ENCODE assay signal across 7 cellular contexts in the genomic region with DNA sequence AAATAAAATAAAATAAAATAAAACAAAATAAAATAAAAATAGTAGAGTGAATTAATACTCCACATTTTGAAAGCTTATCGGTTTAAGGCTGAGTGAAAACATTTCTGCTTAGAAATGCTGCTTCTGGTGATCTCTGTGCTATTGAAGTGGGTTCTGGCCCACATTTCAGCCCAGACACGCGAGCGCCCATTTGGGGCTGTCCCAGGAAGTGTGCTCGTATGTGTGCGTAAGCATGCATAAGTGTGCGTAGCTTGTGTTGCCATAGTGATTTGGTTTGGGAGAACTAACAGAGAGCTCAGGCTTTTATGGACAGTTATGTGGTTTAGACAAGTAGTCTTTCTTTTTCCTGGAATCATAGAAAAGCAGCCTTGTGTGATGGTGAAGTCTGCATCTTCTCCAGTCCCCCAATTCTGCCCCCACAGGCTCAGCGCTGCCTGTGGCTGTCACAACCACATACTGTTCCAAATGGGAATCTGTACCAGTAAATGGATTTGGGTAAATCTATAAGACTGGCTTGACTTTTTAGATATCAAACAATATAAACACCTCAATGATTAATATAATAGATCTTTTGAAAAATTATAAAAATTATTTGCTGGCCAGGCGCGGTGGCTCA. TPM values are rescaled to one million over a fixed set of nuclear protein-coding genes. Genes with fewer than 3 reads are reported as not detected.
DNase-seq lines count a peak whose midpoint lies in the region; ATAC-seq lines count a peak whose summit lies in the region.

No MANE protein-coding gene starts in this region.

- peak; percentile 88 for ATAC-seq in HG02885 (IDR thresholded peaks at IDR 0.05; ENCODE audit: poor library complexity, unreplicated experiment)
- ATAC-seq in stimulated activated naive CD8-positive, alpha-beta T cell treated with anti-CD3 and anti-CD28 coated beads, Interleukin-15, Interleukin-2, amounts not matched to agents 100 U/mL and 50 U/mL, for 24 hours: peak; percentile 98
- no peak for ATAC-seq in HG02588 (IDR thresholded peaks at IDR 0.05; ENCODE audit: unreplicated experiment)

- peak overlapping the region; percentile 82 for H3K27ac Mint-ChIP-seq in activated CD4-positive, alpha-beta T cell treated with anti-CD3 and anti-CD28 coated beads, Interleukin-2, amount 10 ng/mL, durations not matched to agents 7 days and 5 days

- peak; percentile 81 for DNase-seq in activated CD4-positive, alpha-beta T cell treated with anti-CD3 and anti-CD28 coated beads, Interleukin-2, amount 10 ng/mL, durations not matched to agents 7 days and 5 days
- DNase-seq in germinal center (ENCODE audit: low spot score) (peak; percentile 60), NCI-H1048 (lab: John Stamatoyannopoulos, UW) (no peak), AG20443 (ENCODE audit: low spot score) (no peak)
- DNase-seq in stimulated activated naive CD8-positive, alpha-beta T cell treated with anti-CD3 and anti-CD28 coated beads, Interleukin-15, Interleukin-2, amounts not matched to agents 100 U/mL and 50 U/mL, for 24 hours: peak; percentile 73

- peaks cover 23% of the 10 kb centered on the region for H3K4me1 Mint-ChIP-seq in activated CD4-positive, alpha-beta T cell treated with anti-CD3 and anti-CD28 coated beads, Interleukin-2, amount 10 ng/mL, durations not matched to agents 7 days and 5 days

- CTCF ChIA-PET in activated CD4-positive, alpha-beta T cell treated with anti-CD3 and anti-CD28 coated beads, Interleukin-2, amount 10 ng/mL, durations not matched to agents 7 days and 5 days (lab: Charles Lee): interaction anchor here (1.0 to 1.4 kb wide), 3 partner anchors 27 to 68 kb away, joined by 3 to 6 read pairs (median 5); a partner anchor contains a TSS

- POLR2A ChIA-PET in activated CD4-positive, alpha-beta T cell treated with anti-CD3 and anti-CD28 coated beads, Interleukin-2, amount 10 ng/mL, durations not matched to agents 7 days and 5 days (lab: Charles Lee): interaction anchor here (1.2 kb wide), 1 partner anchor 34 kb away, joined by 8 read pairs; no protein-coding TSS in a partner anchor

- H3K36me3 Mint-ChIP-seq in activated CD4-positive, alpha-beta T cell treated with anti-CD3 and anti-CD28 coated beads, Interleukin-2, amount 10 ng/mL, durations not matched to agents 7 days and 5 days (ENCODE audit: low read depth): no peaks in the 10 kb centered on the region

- H3K27me3 Mint-ChIP-seq in activated CD4-positive, alpha-beta T cell treated with anti-CD3 and anti-CD28 coated beads, Interleukin-2, amount 10 ng/mL, durations not matched to agents 7 days and 5 days: no peaks in the 10 kb centered on the region

- no peaks in the 10 kb centered on the region for H3K9me3 Mint-ChIP-seq in activated CD4-positive, alpha-beta T cell treated with anti-CD3 and anti-CD28 coated beads, Interleukin-2, amount 10 ng/mL, durations not matched to agents 7 days and 5 days

- no peak overlapping the region for H3K4me3 Mint-ChIP-seq in activated CD4-positive, alpha-beta T cell treated with anti-CD3 and anti-CD28 coated beads, Interleukin-2, amount 10 ng/mL, durations not matched to agents 7 days and 5 days

RNA-seq across cellular contexts. Expression of a gene that starts 29.8 kb away (rescaled TPM):
- 10 to 100 TPM; 22.9 to 24.1 TPM for total RNA-seq in activated CD4-positive, alpha-beta T cell treated with anti-CD3 and anti-CD28 coated beads, Interleukin-2, amount 10 ng/mL, durations not matched to agents 7 days and 5 days

Comparison
In these comparisons a context has a peak if more than half of its experiments do, and no peak if none do; other contexts are left out.
1. DNase-seq: peak in activated CD4-positive, alpha-beta T cell treated with anti-CD3 and anti-CD28 coated beads, Interleukin-2, amount 10 ng/mL, durations not matched to agents 7 days and 5 days (single experiment), germinal center (single experiment) and stimulated activated naive CD8-positive, alpha-beta T cell treated with anti-CD3 and anti-CD28 coated beads, Interleukin-15, Interleukin-2, amounts not matched to agents 100 U/mL and 50 U/mL, for 24 hours (single experiment); none in NCI-H1048 (single experiment) and AG20443 (single experiment).